Comparison of ENCODE assay signal across 1 cellular context in the genomic region with DNA sequence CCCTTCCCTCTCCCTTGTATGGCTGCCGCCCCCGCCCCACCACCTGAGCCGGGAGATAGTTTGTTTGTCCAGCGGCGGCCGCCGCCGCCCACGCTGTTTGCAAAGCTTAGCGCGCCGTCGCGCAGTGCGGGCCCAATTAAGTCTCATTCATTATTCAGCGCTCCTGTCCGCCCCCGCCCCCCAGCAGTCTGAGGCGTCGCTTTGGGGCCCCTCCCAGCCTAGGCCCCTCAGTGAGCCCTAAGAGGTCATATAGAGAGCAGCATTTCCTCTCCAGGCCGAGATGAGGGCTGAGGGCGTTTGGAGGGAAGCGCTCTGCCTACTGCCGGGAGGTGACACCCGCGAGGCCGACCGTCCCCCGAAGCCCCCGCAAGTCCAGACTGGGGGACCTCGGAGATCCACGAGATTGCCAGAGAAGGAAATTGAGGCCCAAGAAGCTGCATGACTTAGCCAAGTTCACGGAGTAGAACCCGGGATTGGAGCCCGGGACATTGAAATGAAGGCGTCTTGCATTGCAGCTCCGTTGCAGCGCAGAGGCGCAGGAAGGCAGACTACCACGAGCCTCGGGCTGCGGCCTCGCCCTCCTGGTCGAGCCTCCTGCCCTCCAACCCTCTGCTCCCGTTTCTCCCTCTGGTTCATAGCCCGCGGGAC.
TF ChIP-seq lines count a peak whose summit lies in the region.

A gene (plus strand): TSS at position 230 of the 648 bp plus-strand sequence. CDS start 1,985 bp downstream, outside the sequence.

TF ChIP-seq in HepG2, 621 proteins besides CTCF, POLR2A, EP300 and RAD21 (continued from another document and continues in another):
- TF ChIP-seq HHEX (CRISPR knock-in tag; IDR thresholded peaks at IDR 0.05) (no peak), ZNF274 (CRISPR knock-in tag; IDR thresholded peaks at IDR 0.05) (peak; percentile 64; the same call in 1 of the 2 replicates), AGO1 (IDR thresholded peaks at IDR 0.05; ENCODE audit: low read depth, low read length, poor library complexity, severe bottlenecking) (no peak), ZSCAN9 (CRISPR knock-in tag; IDR thresholded peaks at IDR 0.05; ENCODE audit: borderline replicate concordance) (no peak), KDM2A (CRISPR knock-in tag; IDR thresholded peaks at IDR 0.05; ENCODE audit: borderline replicate concordance, low read depth) (no peak), ZNF337 (CRISPR knock-in tag; IDR thresholded peaks at IDR 0.05; ENCODE audit: borderline replicate concordance, low read depth) (peak; percentile 46; the same call in 1 of the 2 replicates), ZBTB7A (CRISPR knock-in tag; IDR thresholded peaks at IDR 0.05) (0 out of 2 replicates have a peak, but pooled peaks have one; percentile 32), ZNF547 (CRISPR knock-in tag; IDR thresholded peaks at IDR 0.05) (peak; percentile 84), PPARG (CRISPR knock-in tag; conservative IDR thresholded peaks at IDR 0.05) (no peak), ZNF333 (CRISPR knock-in tag; IDR thresholded peaks at IDR 0.05; ENCODE audit: borderline replicate concordance) (no peak), ZNF530 (CRISPR knock-in tag; IDR thresholded peaks at IDR 0.05; ENCODE audit: low read depth) (no peak), SP2 (CRISPR knock-in tag; IDR thresholded peaks at IDR 0.05) (peak; percentile 35; the same call in 1 of the 2 replicates), KLF12 (CRISPR knock-in tag; IDR thresholded peaks at IDR 0.05; ENCODE audit: borderline replicate concordance) (no peak), RBFOX2 (IDR thresholded peaks at IDR 0.05; ENCODE audit: low read depth, low read length) (no peak), HES4 (CRISPR knock-in tag; IDR thresholded peaks at IDR 0.05; ENCODE audit: borderline replicate concordance) (no peak), TCF7L2 (IDR thresholded peaks at IDR 0.05; ENCODE audit: low read depth, low read length) (no peak), PHF20 (CRISPR knock-in tag; IDR thresholded peaks at IDR 0.05) (no peak), TP53 (CRISPR knock-in tag; conservative IDR thresholded peaks at IDR 0.05) (no peak), SMAD9 (CRISPR knock-in tag; IDR thresholded peaks at IDR 0.05) (0 out of 2 replicates have a peak, but pooled peaks have one; percentile 54), NR2F6 (IDR thresholded peaks at IDR 0.05) (no peak), NR2F6 (CRISPR knock-in tag; IDR thresholded peaks at IDR 0.05) (no peak), ZMAT3 (CRISPR knock-in tag; conservative IDR thresholded peaks at IDR 0.05) (peak; percentile 73; the same call in 1 of the 2 replicates), ZIK1 (CRISPR knock-in tag; IDR thresholded peaks at IDR 0.05; ENCODE audit: borderline replicate concordance, low read depth) (no peak), NR2F2 (IDR thresholded peaks at IDR 0.05; ENCODE audit: borderline replicate concordance, low read depth) (0 out of 2 replicates have a peak, but pooled peaks have one; percentile 14), PITX1 (CRISPR knock-in tag; IDR thresholded peaks at IDR 0.05) (peak; percentile 33; the same call in 1 of the 2 replicates), U2AF1 (optimal IDR thresholded peaks at IDR 0.05; ENCODE audit: low read depth, low read length) (no peak), ZNF841 (CRISPR knock-in tag; IDR thresholded peaks at IDR 0.05; ENCODE audit: borderline replicate concordance) (no peak), JUND (CRISPR knock-in tag; IDR thresholded peaks at IDR 0.05) (no peak), ATF7 (IDR thresholded peaks at IDR 0.05) (no peak), ATF7 (CRISPR knock-in tag; IDR thresholded peaks at IDR 0.05) (no peak), ZNF33B (CRISPR knock-in tag; IDR thresholded peaks at IDR 0.05) (no peak), CBX5 (CRISPR knock-in tag; IDR thresholded peaks at IDR 0.05; ENCODE audit: borderline replicate concordance) (no peak), ZNF891 (CRISPR knock-in tag; IDR thresholded peaks at IDR 0.05) (peak; percentile 61; the same call in 1 of the 2 replicates), HNRNPLL (IDR thresholded peaks at IDR 0.05; ENCODE audit: low read depth, low read length, poor library complexity, severe bottlenecking) (peak; percentile 28)
- TF ChIP-seq, protein P1, sequence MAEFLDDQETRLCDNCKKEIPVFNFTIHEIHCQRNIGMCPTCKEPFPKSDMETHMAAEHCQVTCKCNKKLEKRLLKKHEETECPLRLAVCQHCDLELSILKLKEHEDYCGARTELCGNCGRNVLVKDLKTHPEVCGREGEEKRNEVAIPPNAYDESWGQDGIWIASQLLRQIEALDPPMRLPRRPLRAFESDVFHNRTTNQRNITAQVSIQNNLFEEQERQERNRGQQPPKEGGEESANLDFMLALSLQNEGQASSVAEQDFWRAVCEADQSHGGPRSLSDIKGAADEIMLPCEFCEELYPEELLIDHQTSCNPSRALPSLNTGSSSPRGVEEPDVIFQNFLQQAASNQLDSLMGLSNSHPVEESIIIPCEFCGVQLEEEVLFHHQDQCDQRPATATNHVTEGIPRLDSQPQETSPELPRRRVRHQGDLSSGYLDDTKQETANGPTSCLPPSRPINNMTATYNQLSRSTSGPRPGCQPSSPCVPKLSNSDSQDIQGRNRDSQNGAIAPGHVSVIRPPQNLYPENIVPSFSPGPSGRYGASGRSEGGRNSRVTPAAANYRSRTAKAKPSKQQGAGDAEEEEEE (CRISPR knock-in tag; IDR thresholded peaks at IDR 0.05; ENCODE audit: borderline replicate concordance) = no peak
- TF ChIP-seq, protein P2, sequence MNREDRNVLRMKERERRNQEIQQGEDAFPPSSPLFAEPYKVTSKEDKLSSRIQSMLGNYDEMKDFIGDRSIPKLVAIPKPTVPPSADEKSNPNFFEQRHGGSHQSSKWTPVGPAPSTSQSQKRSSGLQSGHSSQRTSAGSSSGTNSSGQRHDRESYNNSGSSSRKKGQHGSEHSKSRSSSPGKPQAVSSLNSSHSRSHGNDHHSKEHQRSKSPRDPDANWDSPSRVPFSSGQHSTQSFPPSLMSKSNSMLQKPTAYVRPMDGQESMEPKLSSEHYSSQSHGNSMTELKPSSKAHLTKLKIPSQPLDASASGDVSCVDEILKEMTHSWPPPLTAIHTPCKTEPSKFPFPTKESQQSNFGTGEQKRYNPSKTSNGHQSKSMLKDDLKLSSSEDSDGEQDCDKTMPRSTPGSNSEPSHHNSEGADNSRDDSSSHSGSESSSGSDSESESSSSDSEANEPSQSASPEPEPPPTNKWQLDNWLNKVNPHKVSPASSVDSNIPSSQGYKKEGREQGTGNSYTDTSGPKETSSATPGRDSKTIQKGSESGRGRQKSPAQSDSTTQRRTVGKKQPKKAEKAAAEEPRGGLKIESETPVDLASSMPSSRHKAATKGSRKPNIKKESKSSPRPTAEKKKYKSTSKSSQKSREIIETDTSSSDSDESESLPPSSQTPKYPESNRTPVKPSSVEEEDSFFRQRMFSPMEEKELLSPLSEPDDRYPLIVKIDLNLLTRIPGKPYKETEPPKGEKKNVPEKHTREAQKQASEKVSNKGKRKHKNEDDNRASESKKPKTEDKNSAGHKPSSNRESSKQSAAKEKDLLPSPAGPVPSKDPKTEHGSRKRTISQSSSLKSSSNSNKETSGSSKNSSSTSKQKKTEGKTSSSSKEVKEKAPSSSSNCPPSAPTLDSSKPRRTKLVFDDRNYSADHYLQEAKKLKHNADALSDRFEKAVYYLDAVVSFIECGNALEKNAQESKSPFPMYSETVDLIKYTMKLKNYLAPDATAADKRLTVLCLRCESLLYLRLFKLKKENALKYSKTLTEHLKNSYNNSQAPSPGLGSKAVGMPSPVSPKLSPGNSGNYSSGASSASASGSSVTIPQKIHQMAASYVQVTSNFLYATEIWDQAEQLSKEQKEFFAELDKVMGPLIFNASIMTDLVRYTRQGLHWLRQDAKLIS (CRISPR knock-in tag; IDR thresholded peaks at IDR 0.05) = no peak
- TF ChIP-seq, protein P3, sequence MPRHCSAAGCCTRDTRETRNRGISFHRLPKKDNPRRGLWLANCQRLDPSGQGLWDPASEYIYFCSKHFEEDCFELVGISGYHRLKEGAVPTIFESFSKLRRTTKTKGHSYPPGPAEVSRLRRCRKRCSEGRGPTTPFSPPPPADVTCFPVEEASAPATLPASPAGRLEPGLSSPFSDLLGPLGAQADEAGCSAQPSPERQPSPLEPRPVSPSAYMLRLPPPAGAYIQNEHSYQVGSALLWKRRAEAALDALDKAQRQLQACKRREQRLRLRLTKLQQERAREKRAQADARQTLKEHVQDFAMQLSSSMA (CRISPR knock-in tag; IDR thresholded peaks at IDR 0.05) = no peak; the same call in 1 of the 2 replicates
- TF ChIP-seq, protein P4, sequence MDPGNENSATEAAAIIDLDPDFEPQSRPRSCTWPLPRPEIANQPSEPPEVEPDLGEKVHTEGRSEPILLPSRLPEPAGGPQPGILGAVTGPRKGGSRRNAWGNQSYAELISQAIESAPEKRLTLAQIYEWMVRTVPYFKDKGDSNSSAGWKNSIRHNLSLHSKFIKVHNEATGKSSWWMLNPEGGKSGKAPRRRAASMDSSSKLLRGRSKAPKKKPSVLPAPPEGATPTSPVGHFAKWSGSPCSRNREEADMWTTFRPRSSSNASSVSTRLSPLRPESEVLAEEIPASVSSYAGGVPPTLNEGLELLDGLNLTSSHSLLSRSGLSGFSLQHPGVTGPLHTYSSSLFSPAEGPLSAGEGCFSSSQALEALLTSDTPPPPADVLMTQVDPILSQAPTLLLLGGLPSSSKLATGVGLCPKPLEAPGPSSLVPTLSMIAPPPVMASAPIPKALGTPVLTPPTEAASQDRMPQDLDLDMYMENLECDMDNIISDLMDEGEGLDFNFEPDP (CRISPR knock-in tag; conservative IDR thresholded peaks at IDR 0.05) = no peak
- TF ChIP-seq, protein P5, sequence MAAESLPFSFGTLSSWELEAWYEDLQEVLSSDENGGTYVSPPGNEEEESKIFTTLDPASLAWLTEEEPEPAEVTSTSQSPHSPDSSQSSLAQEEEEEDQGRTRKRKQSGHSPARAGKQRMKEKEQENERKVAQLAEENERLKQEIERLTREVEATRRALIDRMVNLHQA (CRISPR knock-in tag; IDR thresholded peaks at IDR 0.05) = no peak
- TF ChIP-seq, protein P6, sequence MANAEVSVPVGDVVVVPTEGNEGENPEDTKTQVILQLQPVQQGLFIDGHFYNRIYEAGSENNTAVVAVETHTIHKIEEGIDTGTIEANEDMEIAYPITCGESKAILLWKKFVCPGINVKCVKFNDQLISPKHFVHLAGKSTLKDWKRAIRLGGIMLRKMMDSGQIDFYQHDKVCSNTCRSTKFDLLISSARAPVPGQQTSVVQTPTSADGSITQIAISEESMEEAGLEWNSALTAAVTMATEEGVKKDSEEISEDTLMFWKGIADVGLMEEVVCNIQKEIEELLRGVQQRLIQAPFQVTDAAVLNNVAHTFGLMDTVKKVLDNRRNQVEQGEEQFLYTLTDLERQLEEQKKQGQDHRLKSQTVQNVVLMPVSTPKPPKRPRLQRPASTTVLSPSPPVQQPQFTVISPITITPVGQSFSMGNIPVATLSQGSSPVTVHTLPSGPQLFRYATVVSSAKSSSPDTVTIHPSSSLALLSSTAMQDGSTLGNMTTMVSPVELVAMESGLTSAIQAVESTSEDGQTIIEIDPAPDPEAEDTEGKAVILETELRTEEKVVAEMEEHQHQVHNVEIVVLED (CRISPR knock-in tag; IDR thresholded peaks at IDR 0.05; ENCODE audit: borderline replicate concordance) = no peak
- TF ChIP-seq, protein P7, sequence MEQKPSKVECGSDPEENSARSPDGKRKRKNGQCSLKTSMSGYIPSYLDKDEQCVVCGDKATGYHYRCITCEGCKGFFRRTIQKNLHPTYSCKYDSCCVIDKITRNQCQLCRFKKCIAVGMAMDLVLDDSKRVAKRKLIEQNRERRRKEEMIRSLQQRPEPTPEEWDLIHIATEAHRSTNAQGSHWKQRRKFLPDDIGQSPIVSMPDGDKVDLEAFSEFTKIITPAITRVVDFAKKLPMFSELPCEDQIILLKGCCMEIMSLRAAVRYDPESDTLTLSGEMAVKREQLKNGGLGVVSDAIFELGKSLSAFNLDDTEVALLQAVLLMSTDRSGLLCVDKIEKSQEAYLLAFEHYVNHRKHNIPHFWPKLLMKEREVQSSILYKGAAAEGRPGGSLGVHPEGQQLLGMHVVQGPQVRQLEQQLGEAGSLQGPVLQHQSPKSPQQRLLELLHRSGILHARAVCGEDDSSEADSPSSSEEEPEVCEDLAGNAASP (CRISPR knock-in tag; IDR thresholded peaks at IDR 0.05; ENCODE audit: borderline replicate concordance) = no peak
- TF ChIP-seq, protein P8, sequence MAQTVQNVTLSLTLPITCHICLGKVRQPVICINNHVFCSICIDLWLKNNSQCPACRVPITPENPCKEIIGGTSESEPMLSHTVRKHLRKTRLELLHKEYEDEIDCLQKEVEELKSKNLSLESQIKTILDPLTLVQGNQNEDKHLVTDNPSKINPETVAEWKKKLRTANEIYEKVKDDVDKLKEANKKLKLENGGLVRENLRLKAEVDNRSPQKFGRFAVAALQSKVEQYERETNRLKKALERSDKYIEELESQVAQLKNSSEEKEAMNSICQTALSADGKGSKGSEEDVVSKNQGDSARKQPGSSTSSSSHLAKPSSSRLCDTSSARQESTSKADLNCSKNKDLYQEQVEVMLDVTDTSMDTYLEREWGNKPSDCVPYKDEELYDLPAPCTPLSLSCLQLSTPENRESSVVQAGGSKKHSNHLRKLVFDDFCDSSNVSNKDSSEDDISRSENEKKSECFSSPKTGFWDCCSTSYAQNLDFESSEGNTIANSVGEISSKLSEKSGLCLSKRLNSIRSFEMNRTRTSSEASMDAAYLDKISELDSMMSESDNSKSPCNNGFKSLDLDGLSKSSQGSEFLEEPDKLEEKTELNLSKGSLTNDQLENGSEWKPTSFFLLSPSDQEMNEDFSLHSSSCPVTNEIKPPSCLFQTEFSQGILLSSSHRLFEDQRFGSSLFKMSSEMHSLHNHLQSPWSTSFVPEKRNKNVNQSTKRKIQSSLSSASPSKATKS (CRISPR knock-in tag; IDR thresholded peaks at IDR 0.05) = no peak
- TF ChIP-seq, protein P9, sequence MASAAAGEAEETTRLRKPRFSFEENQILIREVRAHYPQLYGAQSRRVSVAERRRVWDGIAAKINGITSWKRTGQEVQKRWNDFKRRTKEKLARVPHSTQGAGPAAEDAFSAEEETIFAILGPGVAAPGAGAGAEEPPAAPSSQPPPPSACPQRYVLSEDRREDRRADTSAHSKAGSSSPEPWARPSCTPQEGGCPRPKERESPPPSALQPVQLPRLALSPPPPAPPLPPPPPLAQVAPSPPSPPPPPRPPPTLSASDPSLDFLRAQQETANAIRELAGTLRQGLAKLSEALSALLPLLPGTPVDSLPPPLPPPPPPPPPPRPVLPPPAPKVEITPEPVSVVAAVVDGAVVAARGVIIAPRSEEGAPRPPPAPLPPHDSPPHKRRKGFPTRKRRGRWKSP (CRISPR knock-in tag; IDR thresholded peaks at IDR 0.05) = peak; percentile 85
- TF ChIP-seq, protein P10, sequence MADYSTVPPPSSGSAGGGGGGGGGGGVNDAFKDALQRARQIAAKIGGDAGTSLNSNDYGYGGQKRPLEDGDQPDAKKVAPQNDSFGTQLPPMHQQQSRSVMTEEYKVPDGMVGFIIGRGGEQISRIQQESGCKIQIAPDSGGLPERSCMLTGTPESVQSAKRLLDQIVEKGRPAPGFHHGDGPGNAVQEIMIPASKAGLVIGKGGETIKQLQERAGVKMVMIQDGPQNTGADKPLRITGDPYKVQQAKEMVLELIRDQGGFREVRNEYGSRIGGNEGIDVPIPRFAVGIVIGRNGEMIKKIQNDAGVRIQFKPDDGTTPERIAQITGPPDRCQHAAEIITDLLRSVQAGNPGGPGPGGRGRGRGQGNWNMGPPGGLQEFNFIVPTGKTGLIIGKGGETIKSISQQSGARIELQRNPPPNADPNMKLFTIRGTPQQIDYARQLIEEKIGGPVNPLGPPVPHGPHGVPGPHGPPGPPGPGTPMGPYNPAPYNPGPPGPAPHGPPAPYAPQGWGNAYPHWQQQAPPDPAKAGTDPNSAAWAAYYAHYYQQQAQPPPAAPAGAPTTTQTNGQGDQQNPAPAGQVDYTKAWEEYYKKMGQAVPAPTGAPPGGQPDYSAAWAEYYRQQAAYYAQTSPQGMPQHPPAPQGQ (CRISPR knock-in tag; IDR thresholded peaks at IDR 0.05; ENCODE audit: borderline replicate concordance) = 0 out of 2 replicates have a peak, but pooled peaks have one; percentile 53
